ENCODE assay signal across 1 cellular context in genomic region chr15:73858062-73858461, GRCh38.
A peak's percentile ranks its signal among the peaks of the same experiment; 100 is the strongest.
TF ChIP-seq lines count a peak whose summit lies in the region.

No MANE protein-coding gene starts in this region.

TF ChIP-seq in K562, 482 proteins besides CTCF, POLR2A, EP300 and RAD21 (continued from another document and continues in another):
- no peak for TF ChIP-seq TFE3 (CRISPR knock-in tag; IDR thresholded peaks at IDR 0.05)
- no peak for TF ChIP-seq FOXK2 (conservative IDR thresholded peaks at IDR 0.05 in 1 of 2, IDR thresholded peaks at IDR 0.05 in 1 of 2; ENCODE audit: low read depth in 2 of 2)
- no peak for TF ChIP-seq CC2D1A (IDR thresholded peaks at IDR 0.05)
- no peak for TF ChIP-seq ZNF696 (CRISPR knock-in tag; conservative IDR thresholded peaks at IDR 0.05)
- TF ChIP-seq NKRF (IDR thresholded peaks at IDR 0.05; ENCODE audit: borderline replicate concordance): no peak
- no peak for TF ChIP-seq CEBPZ (IDR thresholded peaks at IDR 0.05; ENCODE audit: borderline replicate concordance, low read depth, low read length)
- no peak for TF ChIP-seq ZNF609 (CRISPR knock-in tag; IDR thresholded peaks at IDR 0.05; ENCODE audit: borderline replicate concordance)
- no peak for TF ChIP-seq GABPB2 (CRISPR knock-in tag; conservative IDR thresholded peaks at IDR 0.05)
- TF ChIP-seq NR2C1 (IDR thresholded peaks at IDR 0.05): peak; percentile 65
- peak; percentile 75 for TF ChIP-seq NR2C1 (tag; IDR thresholded peaks at IDR 0.05)
- no peak for TF ChIP-seq ZNF551 (CRISPR knock-in tag; IDR thresholded peaks at IDR 0.05)
- TF ChIP-seq ZNF589 (CRISPR knock-in tag; IDR thresholded peaks at IDR 0.05; ENCODE audit: low read depth): no peak
- no peak for TF ChIP-seq PPARD (CRISPR knock-in tag; IDR thresholded peaks at IDR 0.05)
- TF ChIP-seq ARID3A (IDR thresholded peaks at IDR 0.05; ENCODE audit: borderline replicate concordance, low read depth, low read length): no peak
- TF ChIP-seq CTBP1 (IDR thresholded peaks at IDR 0.05; ENCODE audit: borderline replicate concordance): no peak
- TF ChIP-seq ZBTB43 (CRISPR knock-in tag; IDR thresholded peaks at IDR 0.05): no peak
- no peak for TF ChIP-seq CBFA2T3 (IDR thresholded peaks at IDR 0.05)
- TF ChIP-seq GTF2B (IDR thresholded peaks at IDR 0.05; ENCODE audit: extremely low read depth, insufficient read length): no peak
- no peak for TF ChIP-seq TCF3 (CRISPR knock-in tag; IDR thresholded peaks at IDR 0.05)
- no peak for TF ChIP-seq RBFOX2 (IDR thresholded peaks at IDR 0.05; ENCODE audit: low read depth, low read length)
- TF ChIP-seq CUX1 (CRISPR knock-in tag; IDR thresholded peaks at IDR 0.05): no peak
- TF ChIP-seq L3MBTL2 (IDR thresholded peaks at IDR 0.05): peak; percentile 55; the same call in 1 of the 2 replicates
- TF ChIP-seq SIRT6 (IDR thresholded peaks at IDR 0.05; ENCODE audit: low read depth, low read length): no peak
- no peak for TF ChIP-seq SMAD1 (IDR thresholded peaks at IDR 0.05; ENCODE audit: low read depth, low read length, partially characterized antibody)
